In the genomic region with DNA sequence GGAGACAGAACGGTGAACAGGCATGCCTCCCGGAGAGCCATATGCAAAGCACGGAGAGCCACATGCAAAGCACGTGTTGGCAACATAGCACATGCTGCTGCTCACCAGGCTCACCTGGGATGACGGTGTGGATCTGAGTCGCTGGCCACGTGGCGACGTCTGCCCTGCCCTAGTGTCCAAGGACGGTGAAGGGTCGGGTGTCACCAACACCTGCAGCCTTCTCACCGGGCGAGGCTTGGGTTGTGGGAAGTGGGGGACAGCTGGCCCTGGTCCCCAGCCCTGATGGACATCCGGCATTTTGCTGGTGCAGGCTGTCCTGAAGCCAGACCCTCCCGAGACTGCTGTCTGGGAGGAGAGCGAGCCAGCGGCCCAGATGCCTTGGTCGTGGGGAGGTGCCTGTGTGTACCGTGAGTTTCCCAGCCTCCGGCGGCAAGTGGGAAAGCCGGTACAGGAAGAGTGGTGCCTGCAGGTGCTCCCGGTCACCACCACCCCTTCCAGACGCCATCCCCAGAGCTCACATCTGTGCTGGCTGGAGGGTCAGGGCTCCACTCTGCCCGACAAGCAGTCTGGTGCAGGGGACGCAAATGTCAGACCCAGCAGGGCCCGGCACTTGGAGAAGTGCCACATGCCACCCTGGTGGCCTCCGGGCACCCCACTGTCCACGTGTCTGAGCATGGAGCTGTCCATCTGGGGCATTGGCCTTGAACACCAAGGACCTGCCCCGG, we compare ENCODE assay signal across 2 cellular contexts.
TF ChIP-seq lines count a peak whose summit lies in the region.

No MANE protein-coding gene starts in this region.

TF ChIP-seq in WTC11, 78 proteins besides CTCF, POLR2A, EP300 and RAD21 (continues in another document):
- TF ChIP-seq, protein P1, sequence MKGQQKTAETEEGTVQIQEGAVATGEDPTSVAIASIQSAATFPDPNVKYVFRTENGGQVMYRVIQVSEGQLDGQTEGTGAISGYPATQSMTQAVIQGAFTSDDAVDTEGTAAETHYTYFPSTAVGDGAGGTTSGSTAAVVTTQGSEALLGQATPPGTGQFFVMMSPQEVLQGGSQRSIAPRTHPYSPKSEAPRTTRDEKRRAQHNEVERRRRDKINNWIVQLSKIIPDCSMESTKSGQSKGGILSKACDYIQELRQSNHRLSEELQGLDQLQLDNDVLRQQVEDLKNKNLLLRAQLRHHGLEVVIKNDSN (CRISPR knock-in tag; IDR thresholded peaks at IDR 0.05): no peak
- TF ChIP-seq, protein P2, sequence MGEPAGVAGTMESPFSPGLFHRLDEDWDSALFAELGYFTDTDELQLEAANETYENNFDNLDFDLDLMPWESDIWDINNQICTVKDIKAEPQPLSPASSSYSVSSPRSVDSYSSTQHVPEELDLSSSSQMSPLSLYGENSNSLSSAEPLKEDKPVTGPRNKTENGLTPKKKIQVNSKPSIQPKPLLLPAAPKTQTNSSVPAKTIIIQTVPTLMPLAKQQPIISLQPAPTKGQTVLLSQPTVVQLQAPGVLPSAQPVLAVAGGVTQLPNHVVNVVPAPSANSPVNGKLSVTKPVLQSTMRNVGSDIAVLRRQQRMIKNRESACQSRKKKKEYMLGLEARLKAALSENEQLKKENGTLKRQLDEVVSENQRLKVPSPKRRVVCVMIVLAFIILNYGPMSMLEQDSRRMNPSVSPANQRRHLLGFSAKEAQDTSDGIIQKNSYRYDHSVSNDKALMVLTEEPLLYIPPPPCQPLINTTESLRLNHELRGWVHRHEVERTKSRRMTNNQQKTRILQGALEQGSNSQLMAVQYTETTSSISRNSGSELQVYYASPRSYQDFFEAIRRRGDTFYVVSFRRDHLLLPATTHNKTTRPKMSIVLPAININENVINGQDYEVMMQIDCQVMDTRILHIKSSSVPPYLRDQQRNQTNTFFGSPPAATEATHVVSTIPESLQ (CRISPR knock-in tag; IDR thresholded peaks at IDR 0.05): no peak
- no peak for TF ChIP-seq RORB (CRISPR knock-in tag; IDR thresholded peaks at IDR 0.05)
- TF ChIP-seq CREB1 (CRISPR knock-in tag; IDR thresholded peaks at IDR 0.05): no peak
- TF ChIP-seq SP1 (CRISPR knock-in tag; conservative IDR thresholded peaks at IDR 0.05): no peak
- TF ChIP-seq, protein P3, sequence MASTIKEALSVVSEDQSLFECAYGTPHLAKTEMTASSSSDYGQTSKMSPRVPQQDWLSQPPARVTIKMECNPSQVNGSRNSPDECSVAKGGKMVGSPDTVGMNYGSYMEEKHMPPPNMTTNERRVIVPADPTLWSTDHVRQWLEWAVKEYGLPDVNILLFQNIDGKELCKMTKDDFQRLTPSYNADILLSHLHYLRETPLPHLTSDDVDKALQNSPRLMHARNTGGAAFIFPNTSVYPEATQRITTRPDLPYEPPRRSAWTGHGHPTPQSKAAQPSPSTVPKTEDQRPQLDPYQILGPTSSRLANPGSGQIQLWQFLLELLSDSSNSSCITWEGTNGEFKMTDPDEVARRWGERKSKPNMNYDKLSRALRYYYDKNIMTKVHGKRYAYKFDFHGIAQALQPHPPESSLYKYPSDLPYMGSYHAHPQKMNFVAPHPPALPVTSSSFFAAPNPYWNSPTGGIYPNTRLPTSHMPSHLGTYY (CRISPR knock-in tag; IDR thresholded peaks at IDR 0.05): no peak
- no peak for TF ChIP-seq ELF4 (CRISPR knock-in tag; IDR thresholded peaks at IDR 0.05; ENCODE audit: low read depth)
- no peak for TF ChIP-seq TEAD4 (CRISPR knock-in tag; IDR thresholded peaks at IDR 0.05)
- TF ChIP-seq ZNF138 (CRISPR knock-in tag; conservative IDR thresholded peaks at IDR 0.05): no peak
- TF ChIP-seq, protein P4, sequence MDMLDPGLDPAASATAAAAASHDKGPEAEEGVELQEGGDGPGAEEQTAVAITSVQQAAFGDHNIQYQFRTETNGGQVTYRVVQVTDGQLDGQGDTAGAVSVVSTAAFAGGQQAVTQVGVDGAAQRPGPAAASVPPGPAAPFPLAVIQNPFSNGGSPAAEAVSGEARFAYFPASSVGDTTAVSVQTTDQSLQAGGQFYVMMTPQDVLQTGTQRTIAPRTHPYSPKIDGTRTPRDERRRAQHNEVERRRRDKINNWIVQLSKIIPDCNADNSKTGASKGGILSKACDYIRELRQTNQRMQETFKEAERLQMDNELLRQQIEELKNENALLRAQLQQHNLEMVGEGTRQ (CRISPR knock-in tag; IDR thresholded peaks at IDR 0.05): no peak
- TF ChIP-seq, protein P5, sequence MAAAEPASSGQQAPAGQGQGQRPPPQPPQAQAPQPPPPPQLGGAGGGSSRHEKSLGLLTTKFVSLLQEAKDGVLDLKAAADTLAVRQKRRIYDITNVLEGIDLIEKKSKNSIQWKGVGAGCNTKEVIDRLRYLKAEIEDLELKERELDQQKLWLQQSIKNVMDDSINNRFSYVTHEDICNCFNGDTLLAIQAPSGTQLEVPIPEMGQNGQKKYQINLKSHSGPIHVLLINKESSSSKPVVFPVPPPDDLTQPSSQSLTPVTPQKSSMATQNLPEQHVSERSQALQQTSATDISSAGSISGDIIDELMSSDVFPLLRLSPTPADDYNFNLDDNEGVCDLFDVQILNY (CRISPR knock-in tag; IDR thresholded peaks at IDR 0.05): no peak
- no peak for TF ChIP-seq NFATC4 (CRISPR knock-in tag; IDR thresholded peaks at IDR 0.05)
- no peak for TF ChIP-seq ZNF232 (CRISPR knock-in tag; IDR thresholded peaks at IDR 0.05)
- TF ChIP-seq ETV6 (CRISPR knock-in tag; IDR thresholded peaks at IDR 0.05): no peak
- TF ChIP-seq TEAD1 (CRISPR knock-in tag; IDR thresholded peaks at IDR 0.05): no peak
- TF ChIP-seq, protein P6, sequence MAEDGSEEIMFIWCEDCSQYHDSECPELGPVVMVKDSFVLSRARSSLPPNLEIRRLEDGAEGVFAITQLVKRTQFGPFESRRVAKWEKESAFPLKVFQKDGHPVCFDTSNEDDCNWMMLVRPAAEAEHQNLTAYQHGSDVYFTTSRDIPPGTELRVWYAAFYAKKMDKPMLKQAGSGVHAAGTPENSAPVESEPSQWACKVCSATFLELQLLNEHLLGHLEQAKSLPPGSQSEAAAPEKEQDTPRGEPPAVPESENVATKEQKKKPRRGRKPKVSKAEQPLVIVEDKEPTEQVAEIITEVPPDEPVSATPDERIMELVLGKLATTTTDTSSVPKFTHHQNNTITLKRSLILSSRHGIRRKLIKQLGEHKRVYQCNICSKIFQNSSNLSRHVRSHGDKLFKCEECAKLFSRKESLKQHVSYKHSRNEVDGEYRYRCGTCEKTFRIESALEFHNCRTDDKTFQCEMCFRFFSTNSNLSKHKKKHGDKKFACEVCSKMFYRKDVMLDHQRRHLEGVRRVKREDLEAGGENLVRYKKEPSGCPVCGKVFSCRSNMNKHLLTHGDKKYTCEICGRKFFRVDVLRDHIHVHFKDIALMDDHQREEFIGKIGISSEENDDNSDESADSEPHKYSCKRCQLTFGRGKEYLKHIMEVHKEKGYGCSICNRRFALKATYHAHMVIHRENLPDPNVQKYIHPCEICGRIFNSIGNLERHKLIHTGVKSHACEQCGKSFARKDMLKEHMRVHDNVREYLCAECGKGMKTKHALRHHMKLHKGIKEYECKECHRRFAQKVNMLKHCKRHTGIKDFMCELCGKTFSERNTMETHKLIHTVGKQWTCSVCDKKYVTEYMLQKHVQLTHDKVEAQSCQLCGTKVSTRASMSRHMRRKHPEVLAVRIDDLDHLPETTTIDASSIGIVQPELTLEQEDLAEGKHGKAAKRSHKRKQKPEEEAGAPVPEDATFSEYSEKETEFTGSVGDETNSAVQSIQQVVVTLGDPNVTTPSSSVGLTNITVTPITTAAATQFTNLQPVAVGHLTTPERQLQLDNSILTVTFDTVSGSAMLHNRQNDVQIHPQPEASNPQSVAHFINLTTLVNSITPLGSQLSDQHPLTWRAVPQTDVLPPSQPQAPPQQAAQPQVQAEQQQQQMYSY (CRISPR knock-in tag; IDR thresholded peaks at IDR 0.05): no peak

TF ChIP-seq in HepG2, 621 proteins besides CTCF, POLR2A, EP300 and RAD21 (continues in another document):
- TF ChIP-seq AGO2 (optimal IDR thresholded peaks at IDR 0.05; ENCODE audit: low read depth, low read length) (peak; percentile 84), RXRA (CRISPR knock-in tag; IDR thresholded peaks at IDR 0.05) (peak; percentile 18; the same call in 1 of the 2 replicates), ETV6 (CRISPR knock-in tag; conservative IDR thresholded peaks at IDR 0.05) (0 out of 2 replicates have a peak, but pooled peaks have one; percentile 22), ZNF274 (CRISPR knock-in tag; IDR thresholded peaks at IDR 0.05) (peak; percentile 24; the same call in 1 of the 2 replicates), KDM3A (CRISPR knock-in tag; IDR thresholded peaks at IDR 0.05; ENCODE audit: low read depth) (0 out of 2 replicates have a peak, but pooled peaks have one; percentile 1), AGO1 (IDR thresholded peaks at IDR 0.05; ENCODE audit: low read depth, low read length, poor library complexity, severe bottlenecking) (peak; percentile 32), HNRNPL (IDR thresholded peaks at IDR 0.05; ENCODE audit: low read depth, low read length) (0 out of 2 replicates have a peak, but pooled peaks have one; percentile 28), PCBP2 (optimal IDR thresholded peaks at IDR 0.05; ENCODE audit: low read depth, low read length, poor library complexity, severe bottlenecking) (no peak), ZMYM4 (CRISPR knock-in tag; IDR thresholded peaks at IDR 0.05) (0 out of 2 replicates have a peak, but pooled peaks have one; percentile 3)
- TF ChIP-seq, protein P7, sequence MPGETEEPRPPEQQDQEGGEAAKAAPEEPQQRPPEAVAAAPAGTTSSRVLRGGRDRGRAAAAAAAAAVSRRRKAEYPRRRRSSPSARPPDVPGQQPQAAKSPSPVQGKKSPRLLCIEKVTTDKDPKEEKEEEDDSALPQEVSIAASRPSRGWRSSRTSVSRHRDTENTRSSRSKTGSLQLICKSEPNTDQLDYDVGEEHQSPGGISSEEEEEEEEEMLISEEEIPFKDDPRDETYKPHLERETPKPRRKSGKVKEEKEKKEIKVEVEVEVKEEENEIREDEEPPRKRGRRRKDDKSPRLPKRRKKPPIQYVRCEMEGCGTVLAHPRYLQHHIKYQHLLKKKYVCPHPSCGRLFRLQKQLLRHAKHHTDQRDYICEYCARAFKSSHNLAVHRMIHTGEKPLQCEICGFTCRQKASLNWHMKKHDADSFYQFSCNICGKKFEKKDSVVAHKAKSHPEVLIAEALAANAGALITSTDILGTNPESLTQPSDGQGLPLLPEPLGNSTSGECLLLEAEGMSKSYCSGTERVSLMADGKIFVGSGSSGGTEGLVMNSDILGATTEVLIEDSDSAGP (CRISPR knock-in tag; IDR thresholded peaks at IDR 0.05; ENCODE audit: borderline replicate concordance): 0 out of 2 replicates have a peak, but pooled peaks have one; percentile 42
- TF ChIP-seq, protein P8, sequence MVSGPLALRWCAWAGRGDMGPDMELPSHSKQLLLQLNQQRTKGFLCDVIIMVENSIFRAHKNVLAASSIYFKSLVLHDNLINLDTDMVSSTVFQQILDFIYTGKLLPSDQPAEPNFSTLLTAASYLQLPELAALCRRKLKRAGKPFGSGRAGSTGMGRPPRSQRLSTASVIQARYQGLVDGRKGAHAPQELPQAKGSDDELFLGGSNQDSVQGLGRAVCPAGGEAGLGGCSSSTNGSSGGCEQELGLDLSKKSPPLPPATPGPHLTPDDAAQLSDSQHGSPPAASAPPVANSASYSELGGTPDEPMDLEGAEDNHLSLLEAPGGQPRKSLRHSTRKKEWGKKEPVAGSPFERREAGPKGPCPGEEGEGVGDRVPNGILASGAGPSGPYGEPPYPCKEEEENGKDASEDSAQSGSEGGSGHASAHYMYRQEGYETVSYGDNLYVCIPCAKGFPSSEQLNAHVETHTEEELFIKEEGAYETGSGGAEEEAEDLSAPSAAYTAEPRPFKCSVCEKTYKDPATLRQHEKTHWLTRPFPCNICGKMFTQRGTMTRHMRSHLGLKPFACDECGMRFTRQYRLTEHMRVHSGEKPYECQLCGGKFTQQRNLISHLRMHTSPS (CRISPR knock-in tag; IDR thresholded peaks at IDR 0.05; ENCODE audit: low read depth): peak; percentile 86; the same call in 1 of the 2 replicates
- TF ChIP-seq, protein P9, sequence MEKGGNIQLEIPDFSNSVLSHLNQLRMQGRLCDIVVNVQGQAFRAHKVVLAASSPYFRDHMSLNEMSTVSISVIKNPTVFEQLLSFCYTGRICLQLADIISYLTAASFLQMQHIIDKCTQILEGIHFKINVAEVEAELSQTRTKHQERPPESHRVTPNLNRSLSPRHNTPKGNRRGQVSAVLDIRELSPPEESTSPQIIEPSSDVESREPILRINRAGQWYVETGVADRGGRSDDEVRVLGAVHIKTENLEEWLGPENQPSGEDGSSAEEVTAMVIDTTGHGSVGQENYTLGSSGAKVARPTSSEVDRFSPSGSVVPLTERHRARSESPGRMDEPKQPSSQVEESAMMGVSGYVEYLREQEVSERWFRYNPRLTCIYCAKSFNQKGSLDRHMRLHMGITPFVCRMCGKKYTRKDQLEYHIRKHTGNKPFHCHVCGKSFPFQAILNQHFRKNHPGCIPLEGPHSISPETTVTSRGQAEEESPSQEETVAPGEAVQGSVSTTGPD (CRISPR knock-in tag; IDR thresholded peaks at IDR 0.05): 0 out of 2 replicates have a peak, but pooled peaks have one; percentile 41
- TF ChIP-seq, protein P10, sequence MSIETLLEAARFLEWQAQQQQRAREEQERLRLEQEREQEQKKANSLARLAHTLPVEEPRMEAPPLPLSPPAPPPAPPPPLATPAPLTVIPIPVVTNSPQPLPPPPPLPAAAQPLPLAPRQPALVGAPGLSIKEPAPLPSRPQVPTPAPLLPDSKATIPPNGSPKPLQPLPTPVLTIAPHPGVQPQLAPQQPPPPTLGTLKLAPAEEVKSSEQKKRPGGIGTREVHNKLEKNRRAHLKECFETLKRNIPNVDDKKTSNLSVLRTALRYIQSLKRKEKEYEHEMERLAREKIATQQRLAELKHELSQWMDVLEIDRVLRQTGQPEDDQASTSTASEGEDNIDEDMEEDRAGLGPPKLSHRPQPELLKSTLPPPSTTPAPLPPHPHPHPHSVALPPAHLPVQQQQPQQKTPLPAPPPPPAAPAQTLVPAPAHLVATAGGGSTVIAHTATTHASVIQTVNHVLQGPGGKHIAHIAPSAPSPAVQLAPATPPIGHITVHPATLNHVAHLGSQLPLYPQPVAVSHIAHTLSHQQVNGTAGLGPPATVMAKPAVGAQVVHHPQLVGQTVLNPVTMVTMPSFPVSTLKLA (IDR thresholded peaks at IDR 0.05): peak; percentile 10
